8 cellular contexts compared by ENCODE assay signal in genomic region chr3:101573449-101574387, GRCh38. TPM values are rescaled to one million over a fixed set of nuclear protein-coding genes. Genes with fewer than 3 reads are reported as not detected.
DNase-seq lines count a peak whose midpoint lies in the region; ATAC-seq and TF ChIP-seq lines count a peak whose summit lies in the region.

PCNP (plus strand) TSS chr3:101574180; CDS start chr3:101574216, 36 bp downstream.

- CTCF ChIA-PET in activated CD4-positive, alpha-beta memory T cell treated with anti-CD3 and anti-CD28 coated beads for 36 hours (lab: Charles Lee): interaction anchor here (0.5 to 2.1 kb wide), 18 partner anchors 9 to 199 kb away, joined by 3 to 24 read pairs (median 4); partner anchors contain the start of genes SENP7, TRMT10C and ZBTB11

- POLR2A ChIA-PET in activated CD4-positive, alpha-beta memory T cell treated with anti-CD3 and anti-CD28 coated beads for 36 hours (lab: Charles Lee): interaction anchor here (0.7 to 4.0 kb wide), 13 partner anchors 9 to 1172 kb away, joined by 3 to 29 read pairs (median 4); partner anchors contain the start of genes LNP1, RPL24, SENP7 and TRMT10C

- H3K27ac ChIP-seq in dorsolateral prefrontal cortex (peak within 1 kb of the TSS; percentile 80 to 98 (median 95)), right lobe of liver (peak within 1 kb of the TSS; percentile 90 to 95 (median 91))

- peak within 1 kb of the TSS; percentile 59 to 99 (median 94) for H3K4me3 ChIP-seq in dorsolateral prefrontal cortex
- H3K4me3 ChIP-seq in right lobe of liver: peak within 1 kb of the TSS; percentile 82 to 95 (median 91)

- peak; percentile 87 for TF ChIP-seq POLR2A in right lobe of liver (IDR thresholded peaks at IDR 0.05)

- peak within 1 kb of the TSS; percentile 91 for H3K4me3 Mint-ChIP-seq in activated CD4-positive, alpha-beta memory T cell treated with anti-CD3 and anti-CD28 coated beads for 36 hours

- peaks cover 21% of the 10 kb centered on the region for H3K36me3 Mint-ChIP-seq in activated CD4-positive, alpha-beta memory T cell treated with anti-CD3 and anti-CD28 coated beads for 36 hours

- intact Hi-C loops in activated CD4-positive, alpha-beta memory T cell treated with anti-CD3 and anti-CD28 coated beads for 36 hours (cut with micrococcal nuclease): loop anchor here (1.0 to 10.0 kb wide), 16 partner anchors 12 to 1169 kb away; partner anchors contain the start of genes CEP97, LNP1, NXPE3 and RPL24
- intact Hi-C loops in dorsolateral prefrontal cortex (cut with DNase I) (loop anchor here (1.0 to 5.0 kb wide), 4 partner anchors 12 to 103 kb away; partner anchors contain the start of genes SENP7 (in 2 of the 2), TRMT10C (in 2 of the 2) and ZBTB11 (in 2 of the 2)), right lobe of liver (cut with DNase I) (no loop called here)

- DNase-seq in CD1c-positive myeloid dendritic cell (ENCODE audit: extremely low spot score): peak; percentile 99
- DNase-seq in NCI-H82 (lab: John Stamatoyannopoulos, UW): peak; percentile 100
- peak; percentile 100 for DNase-seq in activated CD4-positive, alpha-beta memory T cell treated with anti-CD3 and anti-CD28 coated beads for 36 hours
- DNase-seq in dorsolateral prefrontal cortex: peak; percentile 98 to 99 (median 99)
- DNase-seq in right lobe of liver: peak; percentile 98 to 99 (median 99)
- DNase-seq in stimulated activated CD4-positive, alpha-beta T cell treated with anti-CD3 and anti-CD28 coated beads, Interleukin-4, amount 100 ng/mL, for 48 hours (ENCODE audit: low read depth in 2 of 2): peak; percentile 99

- H3K4me1 ChIP-seq in right lobe of liver: peaks cover 0 to 16% (median 2%) of the 10 kb centered on the region in 4 donors

- H3K9me3 Mint-ChIP-seq in activated CD4-positive, alpha-beta memory T cell treated with anti-CD3 and anti-CD28 coated beads for 36 hours: no peaks in the 10 kb centered on the region

- no peaks in the 10 kb centered on the region for H3K27me3 Mint-ChIP-seq in activated CD4-positive, alpha-beta memory T cell treated with anti-CD3 and anti-CD28 coated beads for 36 hours

- H3K9me3 ChIP-seq in right lobe of liver: no peaks in the 10 kb centered on the region

- peaks cover 0 to 7% (median 1%) of the 10 kb centered on the region in 4 donors for H3K36me3 ChIP-seq in right lobe of liver

- no peaks in the 10 kb centered on the region for H3K27me3 ChIP-seq in dorsolateral prefrontal cortex
- no peaks in the 10 kb centered on the region for H3K27me3 ChIP-seq in right lobe of liver

- TF ChIP-seq CTCF in dorsolateral prefrontal cortex (IDR thresholded peaks at IDR 0.05 in 54 of 56, conservative IDR thresholded peaks at IDR 0.05 in 2 of 56; ENCODE audit: low read depth in 1 of 56, partially characterized antibody in 56 of 56) (peak; percentile 76 to 99 (median 91)), right lobe of liver (IDR thresholded peaks at IDR 0.05) (peak; percentile 90 to 96 (median 92))

- peak; percentile 89 for ATAC-seq in GM19395 (IDR thresholded peaks at IDR 0.05; ENCODE audit: unreplicated experiment)
- ATAC-seq in HG03571 (IDR thresholded peaks at IDR 0.05; ENCODE audit: unreplicated experiment): peak; percentile 87
- ATAC-seq in right lobe of liver: peak; percentile 95 to 96 (median 96)

- WGBS in right lobe of liver (ENCODE audit: insufficient coverage, low coverage, low lambda C conversion rate, missing lambda C conversion rate): 3% methylated on average over 31 of the region's 47 CpGs

- peaks cover 61% of the 10 kb centered on the region for H3K4me1 Mint-ChIP-seq in activated CD4-positive, alpha-beta memory T cell treated with anti-CD3 and anti-CD28 coated beads for 36 hours (ENCODE audit: low read depth)

- H3K27ac Mint-ChIP-seq in activated CD4-positive, alpha-beta memory T cell treated with anti-CD3 and anti-CD28 coated beads for 36 hours: peak within 1 kb of the TSS; percentile 94

RNA-seq across cellular contexts. Expression of gene PCNP, which starts in this region (rescaled TPM):
- 100 to 1,000 TPM; 231 to 236 TPM for total RNA-seq in activated CD4-positive, alpha-beta memory T cell treated with anti-CD3 and anti-CD28 coated beads for 36 hours
- 100 to 1,000 TPM; 121 to 220 (median 176) TPM for total RNA-seq in dorsolateral prefrontal cortex
- total RNA-seq in right lobe of liver: 10 to 100 TPM; 32.9 to 57.0 (median 46.6) TPM

Comparison
In these comparisons a context has a peak if more than half of its experiments do, and no peak if none do; other contexts are left out.
1. Peak in every context shown above with its lines: DNase-seq, ATAC-seq, H3K4me3 ChIP-seq and H3K27ac ChIP-seq.
2. intact Hi-C loops: an anchor here in activated CD4-positive, alpha-beta memory T cell treated with anti-CD3 and anti-CD28 coated beads for 36 hours (1.0 to 10.0 kb wide) and dorsolateral prefrontal cortex (1.0 to 5.0 kb wide); none called in right lobe of liver.